40 cellular contexts compared by ENCODE assay signal in the genomic region with DNA sequence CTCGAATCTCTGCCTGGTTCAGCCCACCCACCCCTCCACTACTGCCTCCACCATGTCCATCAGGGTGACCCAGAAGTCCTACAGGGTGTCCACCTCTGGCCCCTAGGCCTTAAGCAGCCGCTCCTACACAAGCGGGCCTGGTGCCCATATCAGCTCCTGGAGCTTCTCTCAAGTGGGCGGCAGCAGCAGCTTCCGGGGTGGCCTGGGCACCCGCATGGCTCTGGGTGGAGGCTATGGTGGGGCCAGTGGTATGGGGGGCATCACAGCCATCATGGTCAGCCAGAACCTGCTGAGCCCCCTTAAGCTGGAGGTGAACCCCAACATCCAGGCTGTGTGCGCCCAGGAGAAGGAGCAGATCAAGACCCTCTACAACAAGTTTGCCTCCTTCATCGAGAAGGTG. TPM values are rescaled to one million over a fixed set of nuclear protein-coding genes. Genes with fewer than 3 reads are reported as not detected.
"Had no signal": no experiment of that assay in that cellular context is flagged by ENCODE, and none has a peak within 500 bp of the region (broad histone marks: within the 10 kb centered on the region; RNA-seq: fewer than 3 reads in every experiment).

No MANE protein-coding gene starts in this region.

- H3K9me3 ChIP-seq: ascending aorta had no signal

- H3K27ac Mint-ChIP-seq: activated CD4-positive, alpha-beta memory T cell treated with anti-CD3 and anti-CD28 coated beads, Interleukin-2, amount 10 ng/mL, durations not matched to agents 7 days and 5 days; activated CD4-positive, alpha-beta T cell treated with anti-CD3 and anti-CD28 coated beads for 36 hours; activated CD4-positive, alpha-beta T cell treated with anti-CD3 and anti-CD28 coated beads, Interleukin-2, amount 10 ng/mL, durations not matched to agents 7 days and 5 days; activated CD8-positive, alpha-beta memory T cell treated with anti-CD3 and anti-CD28 coated beads, Interleukin-2, amount 10 ng/mL, durations not matched to agents 7 days and 5 days; activated CD8-positive, alpha-beta T cell treated with anti-CD3 and anti-CD28 coated beads, Interleukin-2, amount 10 ng/mL, durations not matched to agents 7 days and 5 days; activated naive CD4-positive, alpha-beta T cell treated with anti-CD3 and anti-CD28 coated beads, Interleukin-2, amount 10 ng/mL, durations not matched to agents 7 days and 5 days; activated naive CD4-positive, alpha-beta T cell treated with anti-CD3 and anti-CD28 coated beads, Interleukin-2, amount 50 U/mL, for 24 hours; activated naive CD8-positive, alpha-beta T cell; activated naive CD8-positive, alpha-beta T cell treated with anti-CD3 and anti-CD28 coated beads, Interleukin-2, amount 10 ng/mL, durations not matched to agents 7 days and 5 days; activated naive CD8-positive, alpha-beta T cell treated with anti-CD3 and anti-CD28 coated beads, Interleukin-2, amount 50 U/mL, for 24 hours; activated T-cell treated with anti-CD3 and anti-CD28 coated beads, Interleukin-2, amount 50 U/mL, for 24 hours; activated T-helper 2 cell treated with anti-CD3 and anti-CD28 coated beads, Interferon-gamma antibody, Interleukin-2, Interleukin-4, amounts not matched to agents 10 μg/mL and 5 μg/mL and 100 μg/mL, durations not matched to agents 14 hours and 24 hours and 36 hours; T-helper 1 cell treated with Interleukin-12 subunit alpha and Interleukin-12 subunit beta and Interleukin-4 antibody, amounts not matched to agents 30 μg/mL and 1 μg/mL, for 36 hours; T-helper 2 cell treated with Interferon-gamma antibody and Interleukin-4, amounts not matched to agents 5 μg/mL and 100 μg/mL, for 36 hours; WTC11 had no signal

- H3K36me3 ChIP-seq: ascending aorta, cardiac muscle cell, WERI-Rb-1 had no signal

- FAIRE-seq: bronchial epithelial cell, TTC549 had no signal

- DNase-seq: activated CD4-positive, alpha-beta memory T cell treated with anti-CD3 and anti-CD28 coated beads, Interleukin-2, amount 10 ng/mL, durations not matched to agents 7 days and 5 days; activated CD4-positive, alpha-beta T cell treated with anti-CD3 and anti-CD28 coated beads for 1 hour; activated CD4-positive, alpha-beta T cell treated with anti-CD3 and anti-CD28 coated beads for 36 hours; activated CD4-positive, alpha-beta T cell treated with anti-CD3 and anti-CD28 coated beads for 48 hours; activated CD4-positive, alpha-beta T cell treated with anti-CD3 and anti-CD28 coated beads, Interleukin-2, amount 10 ng/mL, durations not matched to agents 7 days and 5 days; activated CD4-positive, alpha-beta T cell treated with anti-CD3 and anti-CD28 coated beads, Interleukin-2, amount 50 U/mL, for 48 hours; activated CD4-positive, CD25-positive, alpha-beta regulatory T cell; activated CD8-positive, alpha-beta memory T cell treated with anti-CD3 and anti-CD28 coated beads for 24 hours; activated CD8-positive, alpha-beta memory T cell treated with anti-CD3 and anti-CD28 coated beads, Interleukin-2, amount 10 ng/mL, durations not matched to agents 7 days and 5 days; activated CD8-positive, alpha-beta memory T cell treated with anti-CD3 and anti-CD28 coated beads, Interleukin-2, amount 50 U/mL, for 48 hours; activated CD8-positive, alpha-beta T cell treated with anti-CD3 and anti-CD28 coated beads, Interleukin-2, amount 10 ng/mL, durations not matched to agents 7 days and 5 days; activated effector memory CD4-positive, alpha-beta T cell treated with Interleukin-2 at 50 U/mL for 16 hours; activated gamma-delta T cell; activated naive CD4-positive, alpha-beta T cell treated with anti-CD3 and anti-CD28 coated beads, Interleukin-2, amount 10 ng/mL, durations not matched to agents 7 days and 5 days; activated naive CD4-positive, alpha-beta T cell treated with Interleukin-2 at 50 U/mL for 16 hours; activated naive CD8-positive, alpha-beta T cell treated with anti-CD3 and anti-CD28 coated beads, Interleukin-2, amount 10 ng/mL, durations not matched to agents 7 days and 5 days; activated naive CD8-positive, alpha-beta T cell treated with anti-CD3 and anti-CD28 coated beads, Interleukin-2, amount 50 U/mL, for 24 hours; activated T-cell treated with anti-CD3 and anti-CD28 coated beads, Interleukin-2, amount 50 U/mL, for 24 hours; activated T-cell treated with anti-CD3 and anti-CD28 coated beads, Interleukin-2, amount 50 U/mL, for 48 hours; amygdala; anterior cingulate cortex; caudate nucleus; cerebellar nuclear complex; T-helper 1 cell; T-helper 2 cell; T-helper 9 cell; WERI-Rb-1 had no signal

- H3K4me1 Mint-ChIP-seq: activated CD4-positive, alpha-beta T cell treated with anti-CD3 and anti-CD28 coated beads for 36 hours; activated CD8-positive, alpha-beta memory T cell treated with anti-CD3 and anti-CD28 coated beads, Interleukin-2, amount 10 ng/mL, durations not matched to agents 7 days and 5 days; activated naive CD4-positive, alpha-beta T cell treated with anti-CD3 and anti-CD28 coated beads, Interleukin-2, amount 50 U/mL, for 24 hours; activated naive CD8-positive, alpha-beta T cell treated with anti-CD3 and anti-CD28 coated beads, Interleukin-2, amount 10 ng/mL, durations not matched to agents 7 days and 5 days; central memory CD8-positive, alpha-beta T cell had no signal

- H3K27ac ChIP-seq: ascending aorta, cardiac muscle cell, WERI-Rb-1 had no signal

- ATAC-seq: activated CD4-positive, alpha-beta T cell treated with anti-CD3 and anti-CD28 coated beads for 36 hours; activated CD4-positive, CD25-positive, alpha-beta regulatory T cell treated with anti-CD3 and anti-CD28 coated beads, Interleukin-2, amount 50 U/mL, for 24 hours; activated CD8-positive, alpha-beta memory T cell treated with anti-CD3 and anti-CD28 coated beads, Interleukin-2, amount 10 ng/mL, durations not matched to agents 7 days and 5 days; activated CD8-positive, alpha-beta T cell treated with anti-CD3 and anti-CD28 coated beads, Interleukin-2, amount 10 ng/mL, durations not matched to agents 7 days and 5 days; activated naive CD8-positive, alpha-beta T cell treated with anti-CD3 and anti-CD28 coated beads, Interleukin-2, amount 50 U/mL, for 24 hours; WTC11 had no signal

- H3K27me3 ChIP-seq: ascending aorta had no signal

- H3K4me1 ChIP-seq: ascending aorta had no signal

- H3K9me3 Mint-ChIP-seq: activated CD4-positive, alpha-beta memory T cell treated with anti-CD3 and anti-CD28 coated beads, Interleukin-2, amount 10 ng/mL, durations not matched to agents 7 days and 5 days; activated CD4-positive, alpha-beta T cell treated with anti-CD3 and anti-CD28 coated beads, Interleukin-2, amount 10 ng/mL, durations not matched to agents 7 days and 5 days; activated naive CD4-positive, alpha-beta T cell treated with anti-CD3 and anti-CD28 coated beads, Interleukin-2, amount 10 ng/mL, durations not matched to agents 7 days and 5 days; activated naive CD4-positive, alpha-beta T cell treated with anti-CD3 and anti-CD28 coated beads, Interleukin-2, amount 50 U/mL, for 24 hours; activated naive CD8-positive, alpha-beta T cell treated with anti-CD3 and anti-CD28 coated beads, Interleukin-2, amount 10 ng/mL, durations not matched to agents 7 days and 5 days; activated naive CD8-positive, alpha-beta T cell treated with anti-CD3 and anti-CD28 coated beads, Interleukin-2, amount 50 U/mL, for 24 hours; activated T-cell treated with anti-CD3 and anti-CD28 coated beads, Interleukin-2, amount 50 U/mL, for 24 hours; activated T-helper 2 cell treated with anti-CD3 and anti-CD28 coated beads, Interferon-gamma antibody, Interleukin-2, Interleukin-4, amounts not matched to agents 10 μg/mL and 5 μg/mL and 100 μg/mL, durations not matched to agents 14 hours and 24 hours and 36 hours; central memory CD8-positive, alpha-beta T cell; T-helper 1 cell treated with Interleukin-12 subunit alpha and Interleukin-12 subunit beta and Interleukin-4 antibody, amounts not matched to agents 30 μg/mL and 1 μg/mL, for 36 hours; T-helper 2 cell treated with Interferon-gamma antibody and Interleukin-4, amounts not matched to agents 5 μg/mL and 100 μg/mL, for 36 hours had no signal

- H3K4me3 ChIP-seq: ascending aorta, cardiac muscle cell had no signal

- H3K4me3 Mint-ChIP-seq: activated CD4-positive, alpha-beta memory T cell treated with anti-CD3 and anti-CD28 coated beads, Interleukin-2, amount 10 ng/mL, durations not matched to agents 7 days and 5 days; activated CD4-positive, alpha-beta T cell treated with anti-CD3 and anti-CD28 coated beads for 36 hours; activated CD4-positive, alpha-beta T cell treated with anti-CD3 and anti-CD28 coated beads, Interleukin-2, amount 10 ng/mL, durations not matched to agents 7 days and 5 days; activated CD8-positive, alpha-beta memory T cell treated with anti-CD3 and anti-CD28 coated beads, Interleukin-2, amount 10 ng/mL, durations not matched to agents 7 days and 5 days; activated CD8-positive, alpha-beta T cell treated with anti-CD3 and anti-CD28 coated beads, Interleukin-2, amount 10 ng/mL, durations not matched to agents 7 days and 5 days; activated naive CD4-positive, alpha-beta T cell treated with anti-CD3 and anti-CD28 coated beads, Interleukin-2, amount 10 ng/mL, durations not matched to agents 7 days and 5 days; activated naive CD4-positive, alpha-beta T cell treated with anti-CD3 and anti-CD28 coated beads, Interleukin-2, amount 50 U/mL, for 24 hours; activated naive CD8-positive, alpha-beta T cell; activated naive CD8-positive, alpha-beta T cell treated with anti-CD3 and anti-CD28 coated beads, Interleukin-2, amount 10 ng/mL, durations not matched to agents 7 days and 5 days; activated naive CD8-positive, alpha-beta T cell treated with anti-CD3 and anti-CD28 coated beads, Interleukin-2, amount 50 U/mL, for 24 hours; activated T-cell treated with anti-CD3 and anti-CD28 coated beads, Interleukin-2, amount 50 U/mL, for 24 hours; central memory CD8-positive, alpha-beta T cell; T-helper 1 cell treated with Interleukin-12 subunit alpha and Interleukin-12 subunit beta and Interleukin-4 antibody, amounts not matched to agents 30 μg/mL and 1 μg/mL, for 36 hours; T-helper 2 cell treated with Interferon-gamma antibody and Interleukin-4, amounts not matched to agents 5 μg/mL and 100 μg/mL, for 36 hours; WTC11 had no signal

- H3K36me3 Mint-ChIP-seq: activated CD8-positive, alpha-beta memory T cell treated with anti-CD3 and anti-CD28 coated beads, Interleukin-2, amount 10 ng/mL, durations not matched to agents 7 days and 5 days; activated naive CD4-positive, alpha-beta T cell treated with anti-CD3 and anti-CD28 coated beads, Interleukin-2, amount 10 ng/mL, durations not matched to agents 7 days and 5 days; activated naive CD8-positive, alpha-beta T cell; activated naive CD8-positive, alpha-beta T cell treated with anti-CD3 and anti-CD28 coated beads, Interleukin-2, amount 10 ng/mL, durations not matched to agents 7 days and 5 days; brain; WTC11 had no signal

RNA-seq across cellular contexts. Expression of a gene that starts 3.0 kb away (rescaled TPM):
- total RNA-seq: activated CD4-positive, alpha-beta memory T cell treated with anti-CD3 and anti-CD28 coated beads, Interleukin-2, amount 10 ng/mL, durations not matched to agents 7 days and 5 days; activated CD4-positive, alpha-beta T cell treated with anti-CD3 and anti-CD28 coated beads for 36 hours; activated CD8-positive, alpha-beta memory T cell treated with anti-CD3 and anti-CD28 coated beads, Interleukin-2, amount 10 ng/mL, durations not matched to agents 7 days and 5 days; activated naive CD8-positive, alpha-beta T cell treated with anti-CD3 and anti-CD28 coated beads, Interleukin-2, amount 10 ng/mL, durations not matched to agents 7 days and 5 days; activated T-helper 2 cell treated with anti-CD3 and anti-CD28 coated beads, Interferon-gamma antibody, Interleukin-2, Interleukin-4, amounts not matched to agents 10 μg/mL and 5 μg/mL and 100 μg/mL, durations not matched to agents 14 hours and 24 hours and 36 hours; bronchial epithelial cell had no signal
- polyA plus RNA-seq: cardiac muscle cell had no signal
